In genomic region chr13:114314074-114314912, GRCh38 we compare ENCODE assay signal across 1 cellular context.
A peak's percentile ranks its signal among the peaks of the same experiment; 100 is the strongest.
TF ChIP-seq lines count a peak whose summit lies in the region.

CHAMP1 (plus strand) TSS chr13:114314503; CDS start chr13:114323843, 9,340 bp downstream.

TF ChIP-seq in K562, 482 proteins besides CTCF, POLR2A, EP300 and RAD21 (continued from another document and continues in another):
- no peak for TF ChIP-seq IRF1 (CRISPR knock-in tag; IDR thresholded peaks at IDR 0.05; ENCODE audit: borderline replicate concordance)
- no peak for TF ChIP-seq SMARCB1 (IDR thresholded peaks at IDR 0.05; ENCODE audit: insufficient read length, low read depth)
- peak; percentile 66; the same call in 1 of the 2 replicates for TF ChIP-seq ILF3 (IDR thresholded peaks at IDR 0.05; ENCODE audit: borderline replicate concordance)
- TF ChIP-seq FUS (optimal IDR thresholded peaks at IDR 0.05; ENCODE audit: low read depth, low read length), result no peak
- peak; percentile 76 to 85 for TF ChIP-seq MAZ (CRISPR knock-in tag; conservative IDR thresholded peaks at IDR 0.05 in 1 of 2, IDR thresholded peaks at IDR 0.05 in 1 of 2)
- TF ChIP-seq E2F8 (IDR thresholded peaks at IDR 0.05; ENCODE audit: low read depth, partially characterized antibody), result peak; percentile 62
- no peak for TF ChIP-seq HEY1 (CRISPR knock-in tag; IDR thresholded peaks at IDR 0.05; ENCODE audit: borderline replicate concordance)
- peak; percentile 7 to 81 (median 77) for TF ChIP-seq YY1 (IDR thresholded peaks at IDR 0.05; ENCODE audit: borderline replicate concordance in 1 of 3, control insufficient read depth in 1 of 3, extremely low read depth in 1 of 3, insufficient read depth in 3 of 3, insufficient read length in 1 of 3, insufficient replicate concordance in 2 of 3, low read depth in 1 of 3, low read length in 2 of 3)
- peak; percentile 80 for TF ChIP-seq ZBTB40 (IDR thresholded peaks at IDR 0.05)
- TF ChIP-seq ZBTB40 (CRISPR knock-in tag; IDR thresholded peaks at IDR 0.05), result no peak
- TF ChIP-seq PML (IDR thresholded peaks at IDR 0.05; ENCODE audit: low read length), result peak; percentile 58; the same call in 1 of the 2 replicates
- no peak for TF ChIP-seq CEBPB (tag; IDR thresholded peaks at IDR 0.05)
- TF ChIP-seq FOXO4 (CRISPR knock-in tag; IDR thresholded peaks at IDR 0.05), result no peak
- no peak for TF ChIP-seq OTX1 (CRISPR knock-in tag; IDR thresholded peaks at IDR 0.05)
- TF ChIP-seq SFPQ (IDR thresholded peaks at IDR 0.05; ENCODE audit: low read depth, low read length), result no peak
- no peak for TF ChIP-seq PRMT5 (CRISPR knock-in tag; IDR thresholded peaks at IDR 0.05)
- TF ChIP-seq HNRNPLL (IDR thresholded peaks at IDR 0.05; ENCODE audit: low read depth, low read length, poor library complexity, severe bottlenecking), result peak; percentile 27
- TF ChIP-seq TAL1 (IDR thresholded peaks at IDR 0.05), result no peak
- no peak for TF ChIP-seq COPS2 (conservative IDR thresholded peaks at IDR 0.05)
- no peak for TF ChIP-seq SP1 (CRISPR knock-in tag; IDR thresholded peaks at IDR 0.05)
- peak; percentile 71 for TF ChIP-seq SUPT5H (IDR thresholded peaks at IDR 0.05)
- no peak for TF ChIP-seq HDAC6 (IDR thresholded peaks at IDR 0.05; ENCODE audit: low read depth, low read length)
- peak; percentile 82 for TF ChIP-seq POLR2AphosphoS5 (IDR thresholded peaks at IDR 0.05; ENCODE audit: control insufficient read depth, insufficient read depth, low read depth, low read length)
- TF ChIP-seq USF1 (CRISPR knock-in tag; IDR thresholded peaks at IDR 0.05), result peak; percentile 68
- no peak for TF ChIP-seq FOXK1 (CRISPR knock-in tag; IDR thresholded peaks at IDR 0.05; ENCODE audit: borderline replicate concordance)
- TF ChIP-seq RFX7 (CRISPR knock-in tag; IDR thresholded peaks at IDR 0.05), result no peak
- TF ChIP-seq ZBTB49 (CRISPR knock-in tag; IDR thresholded peaks at IDR 0.05; ENCODE audit: borderline replicate concordance), result no peak
- TF ChIP-seq FOXJ3 (CRISPR knock-in tag; IDR thresholded peaks at IDR 0.05), result no peak
- TF ChIP-seq DMBX1 (CRISPR knock-in tag; IDR thresholded peaks at IDR 0.05; ENCODE audit: borderline replicate concordance), result peak; percentile 76; the same call in 1 of the 2 replicates
- peak; percentile 22; the same call in 1 of the 2 replicates for TF ChIP-seq ELF2 (CRISPR knock-in tag; IDR thresholded peaks at IDR 0.05)
- no peak for TF ChIP-seq ZNF232 (CRISPR knock-in tag; IDR thresholded peaks at IDR 0.05)
- no peak for TF ChIP-seq NELFE (IDR thresholded peaks at IDR 0.05; ENCODE audit: insufficient read depth, insufficient read length)
- TF ChIP-seq PTRF (tag; IDR thresholded peaks at IDR 0.05), result no peak
- no peak for TF ChIP-seq ERF (CRISPR knock-in tag; IDR thresholded peaks at IDR 0.05)
- TF ChIP-seq SIN3B (IDR thresholded peaks at IDR 0.05; ENCODE audit: low read depth), result no peak
- peak; percentile 46; the same call in 1 of the 2 replicates for TF ChIP-seq ZNF143 (CRISPR knock-in tag; IDR thresholded peaks at IDR 0.05)
- TF ChIP-seq TFAP4 (CRISPR knock-in tag; IDR thresholded peaks at IDR 0.05; ENCODE audit: borderline replicate concordance), result peak; percentile 22; the same call in 1 of the 2 replicates
- peak in 1 of 2 experiments; percentile 84; a peak in 2 of 4 replicates for TF ChIP-seq ZNF639 (CRISPR knock-in tag; conservative IDR thresholded peaks at IDR 0.05 in 1 of 2, IDR thresholded peaks at IDR 0.05 in 1 of 2)
- TF ChIP-seq TEAD2 (tag; IDR thresholded peaks at IDR 0.05), result no peak
